In the genomic region with DNA sequence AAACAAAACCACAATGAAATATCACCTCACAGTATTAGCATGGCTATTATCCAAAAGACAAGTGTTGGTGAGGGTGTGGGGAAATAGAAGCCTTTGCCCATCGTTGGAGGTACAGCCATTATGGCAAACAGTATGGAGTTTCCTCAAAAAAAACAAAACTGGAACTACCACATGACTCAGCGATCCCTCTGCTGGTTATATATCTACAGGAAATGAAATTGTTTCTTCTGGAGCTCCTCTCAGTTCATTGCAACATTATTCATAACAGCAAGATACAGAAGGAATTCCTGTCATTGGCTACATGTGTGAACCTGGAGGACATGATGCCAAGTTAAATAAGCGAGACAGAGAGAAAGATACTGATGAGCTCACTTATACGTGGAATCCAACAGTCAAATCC, we compare ENCODE assay signal across 8 cellular contexts. TPM values are rescaled to one million over a fixed set of nuclear protein-coding genes. Genes with fewer than 3 reads are reported as not detected.
A peak's percentile ranks its signal among the peaks of the same experiment; 100 is the strongest.
DNase-seq lines count a peak whose midpoint lies in the region; ATAC-seq and TF ChIP-seq lines count a peak whose summit lies in the region.

No MANE protein-coding gene starts in this region.

- DNase-seq in DMS53 (lab: John Stamatoyannopoulos, UW) (peak; percentile 77), MM.1S (no peak), mesothelial cell of epicardium (ENCODE audit: low spot score in 2 of 2, unreplicated experiment in 2 of 2) (no peak), GM20000 (ENCODE audit: low spot score) (no peak), GM19240 (ENCODE audit: insufficient read length, low spot score) (no peak)
- no peak for DNase-seq in activated naive CD8-positive, alpha-beta T cell treated with anti-CD3 and anti-CD28 coated beads, Interleukin-2, amount 50 U/mL, for 24 hours

- no peak for ATAC-seq in activated naive CD8-positive, alpha-beta T cell treated with anti-CD3 and anti-CD28 coated beads, Interleukin-2, amount 50 U/mL, for 24 hours
- no peak for ATAC-seq in HG03571 (IDR thresholded peaks at IDR 0.05; ENCODE audit: unreplicated experiment)
- no peak for ATAC-seq in HG02852 (IDR thresholded peaks at IDR 0.05; ENCODE audit: unreplicated experiment)

- peaks cover 10% of the 10 kb centered on the region for H4K20me1 ChIP-seq in MM.1S (ENCODE audit: insufficient read depth, low read length)

- H3K27me3 ChIP-seq in MM.1S (replicated peaks; ENCODE audit: insufficient read depth, low read length): no peaks in the 10 kb centered on the region

- H3K79me2 ChIP-seq in MM.1S (ENCODE audit: low read length): peaks cover 26% of the 10 kb centered on the region

- peaks cover 5% of the 10 kb centered on the region; the same call in 1 of the 2 replicates for H3F3A ChIP-seq in MM.1S (ENCODE audit: insufficient read depth, low read length)

- no peak overlapping the region for H3K9ac ChIP-seq in MM.1S (ENCODE audit: low read length)

- H3K9me3 ChIP-seq in MM.1S (replicated peaks; ENCODE audit: insufficient read depth, low read length): no peaks in the 10 kb centered on the region

- peak; percentile 19; the same call in 1 of the 2 replicates for TF ChIP-seq CTCF in MM.1S (IDR thresholded peaks at IDR 0.05; ENCODE audit: low read length)
- no peak for TF ChIP-seq CTCF in mesothelial cell of epicardium (IDR thresholded peaks at IDR 0.05; ENCODE audit: unreplicated experiment)
- no peak for TF ChIP-seq CTCF in GM20000 (IDR thresholded peaks at IDR 0.05; ENCODE audit: extremely low read depth, missing control alignments)

- no peaks in the 10 kb centered on the region for H3K9me2 ChIP-seq in MM.1S (replicated peaks; ENCODE audit: insufficient read depth, low read length)

- peak overlapping the region; percentile 58 for H3K27ac Mint-ChIP-seq in activated naive CD8-positive, alpha-beta T cell treated with anti-CD3 and anti-CD28 coated beads, Interleukin-2, amount 50 U/mL, for 24 hours
- H3K27ac Mint-ChIP-seq in mesothelial cell of epicardium: peak overlapping the region; percentile 60

- peaks cover 17% of the 10 kb centered on the region for H3K36me3 Mint-ChIP-seq in activated naive CD8-positive, alpha-beta T cell treated with anti-CD3 and anti-CD28 coated beads, Interleukin-2, amount 50 U/mL, for 24 hours (ENCODE audit: low read depth)
- no peaks in the 10 kb centered on the region for H3K36me3 Mint-ChIP-seq in mesothelial cell of epicardium

- H3K4me2 ChIP-seq in MM.1S (ENCODE audit: low read depth, low read length): no peak overlapping the region

- peaks cover 13% of the 10 kb centered on the region for H3K4me1 ChIP-seq in MM.1S (ENCODE audit: low read length)

- no peak overlapping the region for H3K27ac ChIP-seq in MM.1S (ENCODE audit: low read length)

- peaks cover 19% of the 10 kb centered on the region for H3K4me1 Mint-ChIP-seq in activated naive CD8-positive, alpha-beta T cell treated with anti-CD3 and anti-CD28 coated beads, Interleukin-2, amount 50 U/mL, for 24 hours
- H3K4me1 Mint-ChIP-seq in mesothelial cell of epicardium: peaks cover 23% of the 10 kb centered on the region

- no peak overlapping the region for H2AFZ ChIP-seq in MM.1S (ENCODE audit: low read length)

- H3K9me3 Mint-ChIP-seq in activated naive CD8-positive, alpha-beta T cell treated with anti-CD3 and anti-CD28 coated beads, Interleukin-2, amount 50 U/mL, for 24 hours: no peaks in the 10 kb centered on the region
- H3K9me3 Mint-ChIP-seq in mesothelial cell of epicardium: no peaks in the 10 kb centered on the region

- no peak overlapping the region for H3K4me3 Mint-ChIP-seq in activated naive CD8-positive, alpha-beta T cell treated with anti-CD3 and anti-CD28 coated beads, Interleukin-2, amount 50 U/mL, for 24 hours
- peak overlapping the region; percentile 27 for H3K4me3 Mint-ChIP-seq in mesothelial cell of epicardium

- peaks cover 9% of the 10 kb centered on the region; the same call in 1 of the 2 replicates for H3K36me3 ChIP-seq in MM.1S (replicated peaks; ENCODE audit: insufficient read depth, low read length)

- H3K27me3 Mint-ChIP-seq in activated naive CD8-positive, alpha-beta T cell treated with anti-CD3 and anti-CD28 coated beads, Interleukin-2, amount 50 U/mL, for 24 hours: peaks cover 1% of the 10 kb centered on the region
- peaks cover 13% of the 10 kb centered on the region for H3K27me3 Mint-ChIP-seq in mesothelial cell of epicardium (ENCODE audit: low read depth)

- H3K4me3 ChIP-seq in MM.1S (ENCODE audit: low read length): no peak overlapping the region

RNA-seq across cellular contexts. Expression of gene UBE3C, which starts 2.4 kb away (rescaled TPM):
- 56.4 to 58.8 TPM (median 57.1 TPM) in 3 replicates for total RNA-seq in mesothelial cell of epicardium
